ENCODE assay signal across 8 cellular contexts in the genomic region with DNA sequence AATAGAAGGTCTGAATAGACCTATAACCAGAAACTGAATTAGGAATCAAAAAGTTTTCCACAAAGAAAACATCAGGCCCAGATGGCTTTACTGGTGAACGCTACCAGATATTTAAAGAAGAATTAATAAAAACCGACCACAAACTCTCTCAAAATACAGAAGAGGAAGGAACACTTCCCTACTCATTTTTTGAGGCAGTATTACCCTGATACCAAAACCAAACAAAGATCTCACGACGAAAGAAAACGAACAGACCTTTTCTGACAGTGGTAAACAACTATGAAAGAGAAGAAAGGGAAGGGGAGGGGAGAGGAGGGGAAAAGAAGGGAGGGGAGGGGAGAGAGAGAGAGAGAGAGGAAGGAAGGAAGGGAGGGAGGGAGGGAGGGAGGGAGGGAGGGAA. TPM values are rescaled to one million over a fixed set of nuclear protein-coding genes. Genes with fewer than 3 reads are reported as not detected.
DNase-seq lines count a peak whose midpoint lies in the region; ATAC-seq and TF ChIP-seq lines count a peak whose summit lies in the region.
"Had no signal": no experiment of that assay in that cellular context is flagged by ENCODE, and none has a peak within 500 bp of the region (broad histone marks: within the 10 kb centered on the region; RNA-seq: fewer than 3 reads in every experiment).

No MANE protein-coding gene starts in this region.

- H3K4me1 ChIP-seq in OCI-LY3 (ENCODE audit: low read length): peaks cover 89% of the 10 kb centered on the region

- H3K27me3 Mint-ChIP-seq in natural killer cell treated with Interleukin-12 subunit alpha and Interleukin-12 subunit beta and Interleukin-15 and Interleukin-18, amount 100 ng/mL, for 72 hours: no peaks in the 10 kb centered on the region

- peak overlapping the region; percentile 64 for H3K4me3 ChIP-seq in OCI-LY3 (ENCODE audit: low read length)

- peak overlapping the region; percentile 89 for H3K4me2 ChIP-seq in OCI-LY3 (ENCODE audit: low read length)

- no peak for TF ChIP-seq CTCF in OCI-LY3 (IDR thresholded peaks at IDR 0.05; ENCODE audit: low read depth, low read length)

- peaks cover 15% of the 10 kb centered on the region for H3K36me3 ChIP-seq in OCI-LY3 (replicated peaks; ENCODE audit: low read depth, low read length)

- DNase-seq in natural killer cell treated with Interleukin-12 subunit alpha and Interleukin-12 subunit beta and Interleukin-15 and Interleukin-18, amount 100 ng/mL, for 72 hours (ENCODE audit: low spot score): no peak
- no peak for DNase-seq in NCI-H1105 (lab: John Stamatoyannopoulos, UW)
- DNase-seq in stimulated activated naive CD4-positive, alpha-beta T cell (lab: John Stamatoyannopoulos, UW): no peak
- DNase-seq: NCI-H187 treated with DMSO at 0.1 percent for 48 hours had no signal

- no peaks in the 10 kb centered on the region for H3K9me3 Mint-ChIP-seq in natural killer cell treated with Interleukin-12 subunit alpha and Interleukin-12 subunit beta and Interleukin-15 and Interleukin-18, amount 100 ng/mL, for 72 hours

- peak overlapping the region; percentile 56 for H3K9ac ChIP-seq in OCI-LY3 (ENCODE audit: low read length)

- peak overlapping the region; percentile 87 for H3K27ac ChIP-seq in OCI-LY3 (ENCODE audit: low read length)

- peak overlapping the region; percentile 50 for H3K4me3 Mint-ChIP-seq in natural killer cell treated with Interleukin-12 subunit alpha and Interleukin-12 subunit beta and Interleukin-15 and Interleukin-18, amount 100 ng/mL, for 72 hours

- H3K27me3 ChIP-seq in OCI-LY3 (ENCODE audit: low read depth, low read length): no peaks in the 10 kb centered on the region

- peak overlapping the region; percentile 79 to 97 for H3K27ac Mint-ChIP-seq in natural killer cell treated with Interleukin-12 subunit alpha and Interleukin-12 subunit beta and Interleukin-15 and Interleukin-18, amount 100 ng/mL, for 72 hours

- peaks cover 76 to 79% of the 10 kb centered on the region in 2 donors for H3K4me1 Mint-ChIP-seq in natural killer cell treated with Interleukin-12 subunit alpha and Interleukin-12 subunit beta and Interleukin-15 and Interleukin-18, amount 100 ng/mL, for 72 hours (ENCODE audit: low read depth in 2 of 2)

- peaks cover 54% of the 10 kb centered on the region for H4K20me1 ChIP-seq in OCI-LY3 (ENCODE audit: insufficient read depth, low read length)

- H2AFZ ChIP-seq in OCI-LY3 (ENCODE audit: low read depth, low read length): no peak overlapping the region

- H3K36me3 Mint-ChIP-seq in natural killer cell treated with Interleukin-12 subunit alpha and Interleukin-12 subunit beta and Interleukin-15 and Interleukin-18, amount 100 ng/mL, for 72 hours: no peaks in the 10 kb centered on the region

- ATAC-seq in GM18517 (IDR thresholded peaks at IDR 0.05; ENCODE audit: unreplicated experiment) (peak; percentile 42), GM21723 (IDR thresholded peaks at IDR 0.05; ENCODE audit: unreplicated experiment) (peak; percentile 55), HG03097 (IDR thresholded peaks at IDR 0.05; ENCODE audit: low FRiP score, unreplicated experiment) (no peak)
- ATAC-seq in natural killer cell treated with Interleukin-12 subunit alpha and Interleukin-12 subunit beta and Interleukin-15 and Interleukin-18, amount 100 ng/mL, for 72 hours: no peak

- no peaks in the 10 kb centered on the region for H3K9me3 ChIP-seq in OCI-LY3 (ENCODE audit: insufficient read depth, low read length)

- peaks cover 99% of the 10 kb centered on the region for H3K79me2 ChIP-seq in OCI-LY3 (ENCODE audit: low read length)

RNA-seq across cellular contexts. Expression of gene B4GALT1, which starts 13.5 kb away (rescaled TPM):
- total RNA-seq in natural killer cell treated with Interleukin-12 subunit alpha and Interleukin-12 subunit beta and Interleukin-15 and Interleukin-18, amount 100 ng/mL, for 72 hours: 10 to 100 TPM; 51.4 to 90.6 TPM

Comparison
In these comparisons a context has a peak if more than half of its experiments do, and no peak if none do; other contexts are left out.
1. ATAC-seq: peak in GM18517 (single experiment) and GM21723 (single experiment); none in natural killer cell treated with Interleukin-12 subunit alpha and Interleukin-12 subunit beta and Interleukin-15 and Interleukin-18, amount 100 ng/mL, for 72 hours (0 of 2) and HG03097 (single experiment).